Comparison of ENCODE assay signal across 8 cellular contexts in genomic region chr2:170770008-170770303, GRCh38. TPM values are rescaled to one million over a fixed set of nuclear protein-coding genes. Genes with fewer than 3 reads are reported as not detected.
DNase-seq lines count a peak whose midpoint lies in the region; ATAC-seq and TF ChIP-seq lines count a peak whose summit lies in the region.

No MANE protein-coding gene starts in this region.

- peak overlapping the region; percentile 76 to 91 (median 86) for H3K4me3 Mint-ChIP-seq in naive B cell

- H3K9me3 Mint-ChIP-seq in naive B cell = no peaks in the 10 kb centered on the region

- H3K36me3 ChIP-seq in mucosa of descending colon (ENCODE audit: low read depth) = no peaks in the 10 kb centered on the region

- peaks cover 25 to 38% (median 32%) of the 10 kb centered on the region in 3 donors for H3K27me3 Mint-ChIP-seq in naive B cell

- peak overlapping the region in 2 of 6 donors; percentile 39 to 62 for H3K27ac Mint-ChIP-seq in naive B cell

- H3K36me3 Mint-ChIP-seq in naive B cell = no peaks in the 10 kb centered on the region

- H3K4me1 ChIP-seq in mucosa of descending colon (ENCODE audit: low read depth) = no peaks in the 10 kb centered on the region

- peaks cover 6 to 13% (median 10%) of the 10 kb centered on the region in 3 donors for H3K4me1 Mint-ChIP-seq in naive B cell

- no peak for TF ChIP-seq CTCF in choroid plexus epithelial cell (conservative IDR thresholded peaks at IDR 0.05; ENCODE audit: low read depth, low read length)
- TF ChIP-seq CTCF in mucosa of descending colon (IDR thresholded peaks at IDR 0.05) = no peak

- H3K9me3 ChIP-seq in mucosa of descending colon = no peaks in the 10 kb centered on the region

- DNase-seq in NCI-H146 treated with DMSO at 0.1 percent for 48 hours (lab: John Stamatoyannopoulos, UW; ENCODE audit: unreplicated experiment) (peak; percentile 5), NCI-H146 (lab: John Stamatoyannopoulos, UW) (no peak), NCI-H2171 (lab: John Stamatoyannopoulos, UW) (peak; percentile 48), choroid plexus epithelial cell (ENCODE audit: low read depth) (no peak), naive B cell (no peak), mucosa of gallbladder (ENCODE audit: low spot score) (no peak), mucosa of descending colon (no peak)
- no peak for DNase-seq in activated CD8-positive, alpha-beta memory T cell treated with anti-CD3 and anti-CD28 coated beads, Interleukin-2, amount 50 U/mL, for 48 hours

- intact Hi-C loops in mucosa of descending colon (cut with DNase I, micrococcal nuclease) = no loop called here

- ATAC-seq in naive B cell (ENCODE audit: low read depth in 2 of 2) (no peak), mucosa of descending colon (no peak)

- peak overlapping the region; percentile 62 for H3K4me3 ChIP-seq in choroid plexus epithelial cell (ENCODE audit: low read depth, low read length)
- H3K4me3 ChIP-seq in mucosa of descending colon = no peak overlapping the region

RNA-seq across cellular contexts. Expression of gene ERICH2, which starts 0.2 kb away (rescaled TPM):
- not detected for polyA plus RNA-seq in naive B cell (ENCODE audit: low read depth in 6 of 6)
- total RNA-seq in mucosa of gallbladder (0.86 TPM), mucosa of descending colon (under 1 TPM in 1 of 3 donors, not detected in 2; 0.92 TPM)

RNA-seq across cellular contexts. Expression of gene GAD1, which starts 46.7 kb away (rescaled TPM):
- not detected for polyA plus RNA-seq in naive B cell (ENCODE audit: low read depth in 6 of 6)
- total RNA-seq in mucosa of gallbladder = not detected
- under 1 TPM in 1 of 3 donors, not detected in 2; 0.58 TPM for total RNA-seq in mucosa of descending colon

RNA-seq across cellular contexts. Expression of gene SP5, which starts 54.8 kb away (rescaled TPM):
- polyA plus RNA-seq in naive B cell (ENCODE audit: low read depth in 6 of 6) = not detected
- total RNA-seq in mucosa of gallbladder (1.8 TPM), mucosa of descending colon (1 to 10 TPM; 2.1 to 4.8 (median 2.3) TPM)

Comparison
In these comparisons a context has a peak if more than half of its experiments do, and no peak if none do; other contexts are left out.
1. DNase-seq: peak in NCI-H146 treated with DMSO at 0.1 percent for 48 hours (single experiment) and NCI-H2171 (single experiment); none in NCI-H146 (single experiment), choroid plexus epithelial cell (single experiment), naive B cell (single experiment), mucosa of gallbladder (single experiment), mucosa of descending colon (0 of 3) and activated CD8-positive, alpha-beta memory T cell treated with anti-CD3 and anti-CD28 coated beads, Interleukin-2, amount 50 U/mL, for 48 hours (single experiment).